Comparison of ENCODE assay signal across 1 cellular context in the genomic region with DNA sequence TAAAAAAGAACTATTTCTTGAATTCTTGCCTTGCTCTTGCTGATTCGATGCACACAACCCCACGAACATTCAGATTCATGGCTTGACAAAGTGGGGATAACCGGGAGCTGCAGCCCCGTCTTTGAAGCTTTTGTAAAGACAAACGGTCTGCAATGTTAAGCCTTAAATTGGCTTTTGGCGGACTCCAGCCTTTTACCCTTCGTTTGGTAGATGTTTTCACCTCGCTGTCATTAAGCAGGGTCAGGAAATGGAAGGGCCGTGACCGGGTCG.
TF ChIP-seq lines count a peak whose summit lies in the region.

No MANE protein-coding gene starts in this region.

TF ChIP-seq in HCT116, 20 proteins besides CTCF, POLR2A, EP300 and RAD21 (continued from another document):
- TF ChIP-seq, protein P1, sequence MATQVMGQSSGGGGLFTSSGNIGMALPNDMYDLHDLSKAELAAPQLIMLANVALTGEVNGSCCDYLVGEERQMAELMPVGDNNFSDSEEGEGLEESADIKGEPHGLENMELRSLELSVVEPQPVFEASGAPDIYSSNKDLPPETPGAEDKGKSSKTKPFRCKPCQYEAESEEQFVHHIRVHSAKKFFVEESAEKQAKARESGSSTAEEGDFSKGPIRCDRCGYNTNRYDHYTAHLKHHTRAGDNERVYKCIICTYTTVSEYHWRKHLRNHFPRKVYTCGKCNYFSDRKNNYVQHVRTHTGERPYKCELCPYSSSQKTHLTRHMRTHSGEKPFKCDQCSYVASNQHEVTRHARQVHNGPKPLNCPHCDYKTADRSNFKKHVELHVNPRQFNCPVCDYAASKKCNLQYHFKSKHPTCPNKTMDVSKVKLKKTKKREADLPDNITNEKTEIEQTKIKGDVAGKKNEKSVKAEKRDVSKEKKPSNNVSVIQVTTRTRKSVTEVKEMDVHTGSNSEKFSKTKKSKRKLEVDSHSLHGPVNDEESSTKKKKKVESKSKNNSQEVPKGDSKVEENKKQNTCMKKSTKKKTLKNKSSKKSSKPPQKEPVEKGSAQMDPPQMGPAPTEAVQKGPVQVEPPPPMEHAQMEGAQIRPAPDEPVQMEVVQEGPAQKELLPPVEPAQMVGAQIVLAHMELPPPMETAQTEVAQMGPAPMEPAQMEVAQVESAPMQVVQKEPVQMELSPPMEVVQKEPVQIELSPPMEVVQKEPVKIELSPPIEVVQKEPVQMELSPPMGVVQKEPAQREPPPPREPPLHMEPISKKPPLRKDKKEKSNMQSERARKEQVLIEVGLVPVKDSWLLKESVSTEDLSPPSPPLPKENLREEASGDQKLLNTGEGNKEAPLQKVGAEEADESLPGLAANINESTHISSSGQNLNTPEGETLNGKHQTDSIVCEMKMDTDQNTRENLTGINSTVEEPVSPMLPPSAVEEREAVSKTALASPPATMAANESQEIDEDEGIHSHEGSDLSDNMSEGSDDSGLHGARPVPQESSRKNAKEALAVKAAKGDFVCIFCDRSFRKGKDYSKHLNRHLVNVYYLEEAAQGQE (IDR thresholded peaks at IDR 0.05; ENCODE audit: low read depth) = no peak
